Comparison of ENCODE assay signal across 1 cellular context in the genomic region with DNA sequence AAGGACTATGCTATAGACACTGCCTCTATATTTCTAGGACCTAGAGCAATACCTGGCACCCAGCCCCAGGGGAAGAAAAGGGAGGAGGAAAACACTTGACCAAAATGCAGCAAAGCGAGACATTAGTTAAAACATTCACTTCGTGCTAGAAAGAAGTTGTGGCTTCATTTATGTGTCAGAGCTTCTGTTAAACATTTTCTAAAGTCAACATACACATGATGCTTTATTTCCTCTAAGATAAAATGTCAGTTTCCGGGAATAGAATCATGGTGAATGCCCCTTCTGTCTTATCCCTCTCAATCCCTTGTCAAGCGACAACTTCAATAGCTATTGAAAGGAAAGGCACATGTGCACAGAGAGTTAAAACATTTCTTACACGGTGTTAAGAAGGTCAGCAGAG.
TF ChIP-seq lines count a peak whose summit lies in the region.

No MANE protein-coding gene starts in this region.

TF ChIP-seq in IMR-90, 13 proteins besides CTCF, POLR2A, EP300 and RAD21 (continued from another document):
- TF ChIP-seq, protein P1, sequence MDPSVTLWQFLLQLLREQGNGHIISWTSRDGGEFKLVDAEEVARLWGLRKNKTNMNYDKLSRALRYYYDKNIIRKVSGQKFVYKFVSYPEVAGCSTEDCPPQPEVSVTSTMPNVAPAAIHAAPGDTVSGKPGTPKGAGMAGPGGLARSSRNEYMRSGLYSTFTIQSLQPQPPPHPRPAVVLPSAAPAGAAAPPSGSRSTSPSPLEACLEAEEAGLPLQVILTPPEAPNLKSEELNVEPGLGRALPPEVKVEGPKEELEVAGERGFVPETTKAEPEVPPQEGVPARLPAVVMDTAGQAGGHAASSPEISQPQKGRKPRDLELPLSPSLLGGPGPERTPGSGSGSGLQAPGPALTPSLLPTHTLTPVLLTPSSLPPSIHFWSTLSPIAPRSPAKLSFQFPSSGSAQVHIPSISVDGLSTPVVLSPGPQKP (IDR thresholded peaks at IDR 0.05; ENCODE audit: borderline replicate concordance, low read depth, low read length), result no peak
- TF ChIP-seq CEBPB (IDR thresholded peaks at IDR 0.05; ENCODE audit: low read depth, low read length) (no peak), MAZ (IDR thresholded peaks at IDR 0.05; ENCODE audit: borderline replicate concordance, low read depth, low read length) (no peak), FOS (IDR thresholded peaks at IDR 0.05; ENCODE audit: low read depth, low read length) (no peak), CHD1 (IDR thresholded peaks at IDR 0.05; ENCODE audit: low read depth, low read length) (no peak), MAFK (IDR thresholded peaks at IDR 0.05; ENCODE audit: low read depth, low read length) (no peak), BHLHE40 (IDR thresholded peaks at IDR 0.05; ENCODE audit: low read depth, low read length) (no peak)
- TF ChIP-seq, protein P2, sequence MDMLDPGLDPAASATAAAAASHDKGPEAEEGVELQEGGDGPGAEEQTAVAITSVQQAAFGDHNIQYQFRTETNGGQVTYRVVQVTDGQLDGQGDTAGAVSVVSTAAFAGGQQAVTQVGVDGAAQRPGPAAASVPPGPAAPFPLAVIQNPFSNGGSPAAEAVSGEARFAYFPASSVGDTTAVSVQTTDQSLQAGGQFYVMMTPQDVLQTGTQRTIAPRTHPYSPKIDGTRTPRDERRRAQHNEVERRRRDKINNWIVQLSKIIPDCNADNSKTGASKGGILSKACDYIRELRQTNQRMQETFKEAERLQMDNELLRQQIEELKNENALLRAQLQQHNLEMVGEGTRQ (IDR thresholded peaks at IDR 0.05; ENCODE audit: low read depth, low read length), result no peak
TF ChIP-seq in IMR-90: peak in this region for 0.
